In genomic region chr11:126561327-126561893, GRCh38 we compare ENCODE assay signal across 7 cellular contexts.
DNase-seq lines count a peak whose midpoint lies in the region; TF ChIP-seq lines count a peak whose summit lies in the region.

No MANE protein-coding gene starts in this region.

- DNase-seq in GM19238 (ENCODE audit: insufficient read length, low spot score) (peak; percentile 39), NB4 (ENCODE audit: low read depth) (peak; percentile 70), cerebellar cortex (ENCODE audit: low spot score) (peak; percentile 12), osteoblast (ENCODE audit: insufficient read length, low spot score, missing footprints) (peak; percentile 73), NCI-H774 (lab: John Stamatoyannopoulos, UW) (no peak), NCI-H1436 (lab: John Stamatoyannopoulos, UW) (no peak), inferior parietal cortex (ENCODE audit: extremely low spot score) (no peak)

- no peak overlapping the region for H3K27ac ChIP-seq in osteoblast (ENCODE audit: low read depth, low read length)

- H3K4me1 ChIP-seq in osteoblast (ENCODE audit: insufficient read depth, low read length) = no peaks in the 10 kb centered on the region

- H4K20me1 ChIP-seq in osteoblast (ENCODE audit: insufficient read depth, low read length) = peaks cover 34% of the 10 kb centered on the region

- H3K4me3 ChIP-seq in NB4 (ENCODE audit: low read depth, low read length) (no peak overlapping the region), osteoblast (ENCODE audit: insufficient read depth, low read length) (no peak overlapping the region)

- no peaks in the 10 kb centered on the region for H3K27me3 ChIP-seq in osteoblast (ENCODE audit: insufficient read depth, low read length)

- TF ChIP-seq POLR2A in NB4 (IDR thresholded peaks at IDR 0.05; ENCODE audit: extremely low read depth, insufficient read length) = no peak

- H3K79me2 ChIP-seq in osteoblast (ENCODE audit: insufficient read depth, low read length) = no peaks in the 10 kb centered on the region

- no peaks in the 10 kb centered on the region for H3K36me3 ChIP-seq in osteoblast (ENCODE audit: insufficient read depth, low read length)

- H3K9me3 ChIP-seq in osteoblast (ENCODE audit: low read depth, low read length) = no peaks in the 10 kb centered on the region

- H3K4me2 ChIP-seq in osteoblast (ENCODE audit: insufficient read depth, low read length) = no peak overlapping the region

- H2AFZ ChIP-seq in osteoblast (ENCODE audit: low read length) = no peak overlapping the region

- TF ChIP-seq CTCF in NB4 (IDR thresholded peaks at IDR 0.05; ENCODE audit: low read depth, low read length) (no peak), osteoblast (IDR thresholded peaks at IDR 0.05; ENCODE audit: extremely low read depth, low read depth, low read length) (no peak)

Comparison
In these comparisons a context has a peak if more than half of its experiments do, and no peak if none do; other contexts are left out.
1. DNase-seq: peak in GM19238 (single experiment), NB4 (single experiment), cerebellar cortex (single experiment) and osteoblast (single experiment); none in NCI-H774 (single experiment), NCI-H1436 (single experiment) and inferior parietal cortex (single experiment).